10 cellular contexts compared by ENCODE assay signal in genomic region chr2:54599326-54599710, GRCh38.
DNase-seq lines count a peak whose midpoint lies in the region; ATAC-seq and TF ChIP-seq lines count a peak whose summit lies in the region.
"Had no signal": no experiment of that assay in that cellular context is flagged by ENCODE, and none has a peak within 500 bp of the region (broad histone marks: within the 10 kb centered on the region; RNA-seq: fewer than 3 reads in every experiment).

No MANE protein-coding gene starts in this region.

- no peak overlapping the region for H3K4me3 ChIP-seq in heart right ventricle
- no peak overlapping the region for H3K4me3 ChIP-seq in coronary artery
- no peak overlapping the region for H3K4me3 ChIP-seq in mucosa of rectum (ENCODE audit: low read length in 2 of 2)
- no peak overlapping the region for H3K4me3 ChIP-seq in upper lobe of right lung
- no peak overlapping the region for H3K4me3 ChIP-seq in ovary

- peaks cover 68 to 100% (median 99%) of the 10 kb centered on the region in 9 donors for H3K4me1 ChIP-seq in heart right ventricle
- H3K4me1 ChIP-seq in mucosa of rectum (ENCODE audit: control insufficient read depth in 2 of 2, insufficient read depth in 2 of 2, low read length in 2 of 2), result peaks cover 51 to 73% of the 10 kb centered on the region in 2 donors
- peaks cover 95% of the 10 kb centered on the region for H3K4me1 ChIP-seq in upper lobe of right lung
- peaks cover 43% of the 10 kb centered on the region for H3K4me1 ChIP-seq in ovary (ENCODE audit: insufficient read depth)

- H3K36me3 ChIP-seq in heart right ventricle (peaks cover 0 to 32% (median 0%) of the 10 kb centered on the region in 9 donors), mucosa of rectum (ENCODE audit: control insufficient read depth in 2 of 2, insufficient read depth in 2 of 2, low read length in 2 of 2) (peaks cover 4 to 21% of the 10 kb centered on the region in 2 donors), upper lobe of right lung (peaks cover 19% of the 10 kb centered on the region), ovary (no peaks in the 10 kb centered on the region)

- ATAC-seq in heart right ventricle (no peak), upper lobe of right lung (peak; percentile 44), GM21367 (IDR thresholded peaks at IDR 0.05; ENCODE audit: unreplicated experiment) (no peak)

- TF ChIP-seq CTCF in heart right ventricle (IDR thresholded peaks at IDR 0.05), result no peak
- no peak for TF ChIP-seq CTCF in coronary artery (IDR thresholded peaks at IDR 0.05)
- TF ChIP-seq CTCF in upper lobe of right lung (IDR thresholded peaks at IDR 0.05), result no peak
- TF ChIP-seq CTCF in ovary (IDR thresholded peaks at IDR 0.05), result no peak

- intact Hi-C loops in heart right ventricle (cut with DNase I) (no loop called here), cardiac septum (cut with DNase I) (loop anchor here (5.0 kb wide), 1 partner anchor 33 kb away; no protein-coding TSS in a partner anchor), upper lobe of right lung (cut with DNase I) (no loop called here), ovary (cut with DNase I) (no loop called here)

- TF ChIP-seq POLR2A in ovary (IDR thresholded peaks at IDR 0.05), result no peak

- peak overlapping the region; percentile 26 to 89 (median 75) for H3K27ac ChIP-seq in heart right ventricle
- H3K27ac ChIP-seq in coronary artery, result peak overlapping the region; percentile 54 to 69
- peak overlapping the region; percentile 10 to 26 for H3K27ac ChIP-seq in mucosa of rectum (ENCODE audit: low read depth in 2 of 2, low read length in 2 of 2)
- H3K27ac ChIP-seq in upper lobe of right lung, result peak overlapping the region; percentile 20
- H3K27ac ChIP-seq in ovary, result no peak overlapping the region

- TF ChIP-seq EP300 in ovary (IDR thresholded peaks at IDR 0.05), result no peak

- 70 to 73% methylated on average over 5 of the region's 5 CpGs for WGBS in heart right ventricle, 2 donors
- 93 to 98% (median 96%) methylated on average over 5 of the region's 5 CpGs for WGBS in ovary, 3 donors

- DNase-seq in heart right ventricle (no peak), cardiac septum (ENCODE audit: low spot score) (no peak), coronary artery (ENCODE audit: low spot score) (no peak), upper lobe of right lung (no peak), ovary (no peak), cerebellar nuclear complex (lab: John Stamatoyannopoulos, UW) (no peak)
- DNase-seq: endodermal cell, NCI-H774 had no signal

- H3K27me3 ChIP-seq in heart right ventricle, result no peaks in the 10 kb centered on the region
- H3K27me3 ChIP-seq in mucosa of rectum (ENCODE audit: control insufficient read depth in 2 of 2, insufficient read depth in 2 of 2, low read length in 2 of 2), result no peaks in the 10 kb centered on the region
- no peaks in the 10 kb centered on the region for H3K27me3 ChIP-seq in upper lobe of right lung
- no peaks in the 10 kb centered on the region for H3K27me3 ChIP-seq in ovary

- H3K9me3 ChIP-seq in heart right ventricle, result no peaks in the 10 kb centered on the region
- no peaks in the 10 kb centered on the region for H3K9me3 ChIP-seq in mucosa of rectum (ENCODE audit: control insufficient read depth in 2 of 2, low read length in 2 of 2)
- no peaks in the 10 kb centered on the region for H3K9me3 ChIP-seq in upper lobe of right lung
- H3K9me3 ChIP-seq in ovary, result no peaks in the 10 kb centered on the region

- H3K9ac ChIP-seq in mucosa of rectum (ENCODE audit: low read depth in 1 of 2, low read length in 2 of 2), result no peak overlapping the region

Comparison
In these comparisons a context has a peak if more than half of its experiments do, and no peak if none do; other contexts are left out.
1. H3K27ac ChIP-seq: peak in heart right ventricle (10 of 10), coronary artery (2 of 2), mucosa of rectum (2 of 2) and upper lobe of right lung (single experiment); none in ovary (0 of 2).